Comparison of ENCODE assay signal across 28 cellular contexts in genomic region chr4:96974295-96974694, GRCh38.
"Had no signal": no experiment of that assay in that cellular context is flagged by ENCODE, and none has a peak within 500 bp of the region (broad histone marks: within the 10 kb centered on the region; RNA-seq: fewer than 3 reads in every experiment).

No MANE protein-coding gene starts in this region.

- H3K9me3 ChIP-seq: colonic mucosa, gastroesophageal sphincter, psoas muscle, sigmoid colon, suprapubic skin, tibial artery had no signal

- H3K27me3 ChIP-seq: colonic mucosa, gastroesophageal sphincter, sigmoid colon, suprapubic skin, tibial artery had no signal

- H3K36me3 Mint-ChIP-seq: activated naive CD4-positive, alpha-beta T cell treated with anti-CD3 and anti-CD28 coated beads, Interleukin-2, amount 50 U/mL, for 72 hours; immature natural killer cell; naive thymus-derived CD4-positive, alpha-beta T cell; stimulated activated memory B cell treated with anti-CD40 and anti-IgM and Interleukin-4, amounts not matched to agents 10 μg/mL and 1 μg/mL and 100 μg/mL, for 72 hours; T-cell had no signal

- DNase-seq: activated CD4-positive, alpha-beta T cell treated with anti-CD3 and anti-CD28 coated beads for 4 hours; activated CD4-positive, alpha-beta T cell treated with anti-CD3 and anti-CD28 coated beads, Interleukin-2, amount 50 U/mL, for 4 hours; activated naive CD4-positive, alpha-beta T cell; activated T-cell treated with anti-CD3 and anti-CD28 coated beads for 4 hours; activated T-cell treated with anti-CD3 and anti-CD28 coated beads, Interleukin-2, amount 50 U/mL, for 72 hours; anterior cingulate cortex; colonic mucosa; effector CD8-positive, alpha-beta T cell; hypothalamus; immature natural killer cell; kidney; left colon; midbrain; naive thymus-derived CD4-positive, alpha-beta T cell; nucleus accumbens; psoas muscle; sigmoid colon; small intestine; stimulated activated CD4-positive, alpha-beta T cell treated with anti-CD3 and anti-CD28 coated beads, Interleukin-4, amount 100 ng/mL, for 4 hours; stimulated activated CD8-positive, alpha-beta memory T cell treated with anti-CD3 and anti-CD28 coated beads, Interleukin-4, amount 100 ng/mL, for 48 hours; stimulated activated naive CD8-positive, alpha-beta T cell treated with anti-CD3 and anti-CD28 coated beads, Interleukin-15, amount 100 ng/mL, for 72 hours; T-cell; tibial artery had no signal

- H3K4me3 ChIP-seq: colonic mucosa, gastroesophageal sphincter, psoas muscle, sigmoid colon, suprapubic skin, tibial artery had no signal

- H3K9me3 Mint-ChIP-seq: stimulated activated memory B cell treated with anti-CD40 and anti-IgM and Interleukin-4, amounts not matched to agents 10 μg/mL and 1 μg/mL and 100 μg/mL, for 72 hours; stimulated activated naive CD8-positive, alpha-beta T cell treated with anti-CD3 and anti-CD28 coated beads, Interleukin-15, amount 100 ng/mL, for 72 hours had no signal

- H3K79me2 ChIP-seq: parathyroid adenoma had no signal

- H3K4me1 Mint-ChIP-seq: immature natural killer cell; naive thymus-derived CD4-positive, alpha-beta T cell; stimulated activated memory B cell treated with anti-CD40 and anti-IgM and Interleukin-4, amounts not matched to agents 10 μg/mL and 1 μg/mL and 100 μg/mL, for 72 hours; stimulated activated naive CD8-positive, alpha-beta T cell treated with anti-CD3 and anti-CD28 coated beads, Interleukin-15, amount 100 ng/mL, for 72 hours; T-cell had no signal

- H3K4me3 Mint-ChIP-seq: activated T-cell treated with anti-CD3 and anti-CD28 coated beads, Interleukin-2, amount 50 U/mL, for 72 hours; immature natural killer cell; naive thymus-derived CD4-positive, alpha-beta T cell; stimulated activated memory B cell treated with anti-CD40 and anti-IgM and Interleukin-4, amounts not matched to agents 10 μg/mL and 1 μg/mL and 100 μg/mL, for 72 hours; stimulated activated naive CD8-positive, alpha-beta T cell treated with anti-CD3 and anti-CD28 coated beads, Interleukin-15, amount 100 ng/mL, for 72 hours; T-cell had no signal

- H3K27ac Mint-ChIP-seq: activated naive CD4-positive, alpha-beta T cell treated with anti-CD3 and anti-CD28 coated beads, Interleukin-2, amount 50 U/mL, for 72 hours; activated T-cell treated with anti-CD3 and anti-CD28 coated beads, Interleukin-2, amount 50 U/mL, for 72 hours; immature natural killer cell; naive thymus-derived CD4-positive, alpha-beta T cell; stimulated activated memory B cell treated with anti-CD40 and anti-IgM and Interleukin-4, amounts not matched to agents 10 μg/mL and 1 μg/mL and 100 μg/mL, for 72 hours; stimulated activated naive CD8-positive, alpha-beta T cell treated with anti-CD3 and anti-CD28 coated beads, Interleukin-15, amount 100 ng/mL, for 72 hours; T-cell had no signal

- H3K36me3 ChIP-seq: colonic mucosa, gastroesophageal sphincter, sigmoid colon, suprapubic skin, tibial artery had no signal

- H3K27ac ChIP-seq: colonic mucosa, gastroesophageal sphincter, parathyroid adenoma, psoas muscle, sigmoid colon, suprapubic skin, tibial artery had no signal

- H3K27me3 Mint-ChIP-seq: naive thymus-derived CD4-positive, alpha-beta T cell; stimulated activated memory B cell treated with anti-CD40 and anti-IgM and Interleukin-4, amounts not matched to agents 10 μg/mL and 1 μg/mL and 100 μg/mL, for 72 hours; stimulated activated naive CD8-positive, alpha-beta T cell treated with anti-CD3 and anti-CD28 coated beads, Interleukin-15, amount 100 ng/mL, for 72 hours; T-cell had no signal

- ATAC-seq: activated naive CD4-positive, alpha-beta T cell treated with anti-CD3 and anti-CD28 coated beads, Interleukin-2, amount 50 U/mL, for 72 hours; activated T-cell treated with anti-CD3 and anti-CD28 coated beads, Interleukin-2, amount 50 U/mL, for 72 hours; gastroesophageal sphincter; left colon; naive thymus-derived CD4-positive, alpha-beta T cell; psoas muscle; stimulated activated memory B cell treated with anti-CD40 and anti-IgM and Interleukin-4, amounts not matched to agents 10 μg/mL and 1 μg/mL and 100 μg/mL, for 72 hours; stimulated activated naive CD8-positive, alpha-beta T cell treated with anti-CD3 and anti-CD28 coated beads, Interleukin-15, amount 100 ng/mL, for 72 hours; T-cell had no signal

- H3K4me1 ChIP-seq: colonic mucosa, gastroesophageal sphincter, parathyroid adenoma, psoas muscle, sigmoid colon, suprapubic skin, tibial artery had no signal

- H3K9ac ChIP-seq: parathyroid adenoma had no signal

- H2AFZ ChIP-seq: parathyroid adenoma had no signal
